8 cellular contexts compared by ENCODE assay signal in genomic region chr7:45573636-45574470, GRCh38. TPM values are rescaled to one million over a fixed set of nuclear protein-coding genes. Genes with fewer than 3 reads are reported as not detected.
DNase-seq lines count a peak whose midpoint lies in the region; ATAC-seq and TF ChIP-seq lines count a peak whose summit lies in the region.

Gene ADCY1, plus strand, starts transcription at chr7:45574368. Its CDS starts 176 bp downstream, at chr7:45574544.

- H3K36me3 ChIP-seq in left ventricle myocardium inferior: no peaks in the 10 kb centered on the region
- no peaks in the 10 kb centered on the region for H3K36me3 ChIP-seq in skeletal muscle satellite cell (ENCODE audit: insufficient read depth, low read length)

- H3K4me3 ChIP-seq in AG04450 (ENCODE audit: low read depth, low read length) (peak within 1 kb of the TSS; percentile 51), left ventricle myocardium inferior (peak within 1 kb of the TSS; percentile 81), skeletal muscle satellite cell (ENCODE audit: low read length) (peak within 1 kb of the TSS; percentile 67)

- peak within 1 kb of the TSS; percentile 50 for H3K4me3 Mint-ChIP-seq in activated B cell treated with CpG ODN at 0.5 μM for 24 hours

- H3K4me1 ChIP-seq in left ventricle myocardium inferior (peaks cover 20% of the 10 kb centered on the region), skeletal muscle satellite cell (ENCODE audit: control insufficient read depth, insufficient read depth, low read length) (peaks cover 6% of the 10 kb centered on the region)

- DNase-seq in AG04450 (ENCODE audit: low read depth, low spot score) (no peak), activated B cell treated with CpG ODN at 0.5 μM for 24 hours (no peak), left ventricle myocardium inferior (peak; percentile 38), NCI-H226 (no peak), SW 1271 (lab: John Stamatoyannopoulos, UW) (no peak)

- no peak within 1 kb of the TSS for H3K27ac Mint-ChIP-seq in activated B cell treated with CpG ODN at 0.5 μM for 24 hours

- TF ChIP-seq CTCF in AG04450 (IDR thresholded peaks at IDR 0.05; ENCODE audit: low read depth, low read length): no peak
- no peak for TF ChIP-seq CTCF in activated B cell treated with CpG ODN at 0.5 μM for 24 hours (IDR thresholded peaks at IDR 0.05)
- no peak for TF ChIP-seq CTCF in left ventricle myocardium inferior (IDR thresholded peaks at IDR 0.05; ENCODE audit: borderline replicate concordance)

- POLR2A ChIA-PET in AG04450 (lab: Yijun Ruan, JAX): no interaction called here
- POLR2A ChIA-PET in activated B cell treated with CpG ODN at 0.5 μM for 24 hours (lab: Charles Lee): no interaction called here

- no peaks in the 10 kb centered on the region for H3K36me3 Mint-ChIP-seq in activated B cell treated with CpG ODN at 0.5 μM for 24 hours (ENCODE audit: low read depth)

- intact Hi-C loops in activated B cell treated with CpG ODN at 0.5 μM for 24 hours (cut with micrococcal nuclease) (no loop called here), left ventricle myocardium inferior (cut with micrococcal nuclease) (no loop called here)

- H3K27ac ChIP-seq in AG04450 (ENCODE audit: low read depth, low read length) (no peak within 1 kb of the TSS), left ventricle myocardium inferior (replicated peaks) (peak within 1 kb of the TSS; percentile 46)

- no peaks in the 10 kb centered on the region; the same call in 1 of the 2 replicates for H3K9me3 ChIP-seq in AG04450 (ENCODE audit: control insufficient read depth, insufficient read depth, low read length)
- no peaks in the 10 kb centered on the region for H3K9me3 ChIP-seq in left ventricle myocardium inferior (replicated peaks)
- no peaks in the 10 kb centered on the region for H3K9me3 ChIP-seq in skeletal muscle satellite cell (replicated peaks; ENCODE audit: low read length)

- peak; percentile 46 for ATAC-seq in GM19351 (IDR thresholded peaks at IDR 0.05; ENCODE audit: unreplicated experiment)
- no peak for ATAC-seq in activated B cell treated with CpG ODN at 0.5 μM for 24 hours (ENCODE audit: low read depth)
- ATAC-seq in GM21367 (IDR thresholded peaks at IDR 0.05; ENCODE audit: unreplicated experiment): no peak

- peak within 1 kb of the TSS; percentile 86 for H3K4me2 ChIP-seq in skeletal muscle satellite cell (ENCODE audit: low read length)

- CTCF ChIA-PET in AG04450 (lab: Charles Lee) (no interaction called here), activated B cell treated with CpG ODN at 0.5 μM for 24 hours (lab: Charles Lee) (no interaction called here)

- H3K27me3 ChIP-seq in AG04450 (ENCODE audit: control insufficient read depth, insufficient read depth, low read length) (peaks cover 69% of the 10 kb centered on the region), left ventricle myocardium inferior (ENCODE audit: low read depth) (peaks cover 50% of the 10 kb centered on the region), skeletal muscle satellite cell (ENCODE audit: control insufficient read depth, insufficient read depth, low read length) (peaks cover 85% of the 10 kb centered on the region)

- peaks cover 30% of the 10 kb centered on the region for H3K27me3 Mint-ChIP-seq in activated B cell treated with CpG ODN at 0.5 μM for 24 hours

- H3K9me3 Mint-ChIP-seq in activated B cell treated with CpG ODN at 0.5 μM for 24 hours: no peaks in the 10 kb centered on the region

- no peak within 1 kb of the TSS for H3K9ac ChIP-seq in skeletal muscle satellite cell (ENCODE audit: low read depth, low read length)

- H3K4me1 Mint-ChIP-seq in activated B cell treated with CpG ODN at 0.5 μM for 24 hours: peaks cover 8% of the 10 kb centered on the region

RNA-seq across cellular contexts. Expression of gene ADCY1, which starts in this region (rescaled TPM):
- polyA plus RNA-seq in AG04450 (2011; rRNA removed): 0.10 and 0.15 TPM in 2 replicates
- polyA minus RNA-seq in AG04450 (2011; rRNA and poly(A)+ RNA removed): 0.18 and 0.26 TPM in 2 replicates
- total RNA-seq in activated B cell treated with CpG ODN at 0.5 μM for 24 hours: 0.10 TPM in 1 of 2 replicates, not detected in the other
- total RNA-seq in left ventricle myocardium inferior: 2.8 TPM
- total RNA-seq in skeletal muscle satellite cell (2012; rRNA removed): 0.22 and 0.51 TPM in 2 replicates
